In genomic region chr5:91024160-91024559, GRCh38 we compare ENCODE assay signal across 26 cellular contexts.
"Had no signal": no experiment of that assay in that cellular context is flagged by ENCODE, and none has a peak within 500 bp of the region (broad histone marks: within the 10 kb centered on the region; RNA-seq: fewer than 3 reads in every experiment).

No MANE protein-coding gene starts in this region.

- H3K4me3 Mint-ChIP-seq: activated T-cell treated with anti-CD3 and anti-CD28 coated beads, Interleukin-2, amount 50 U/mL, for 24 hours; activated T-helper 17 cell treated with anti-CD3 and anti-CD28 coated beads, Interleukin-2, amount 50 U/mL, for 72 hours; natural killer cell; stimulated activated naive B cell treated with anti-CD40 and anti-IgM and Interleukin-4, amounts not matched to agents 10 μg/mL and 1 μg/mL and 100 μg/mL, for 72 hours; type B pancreatic cell had no signal

- DNase-seq: activated CD8-positive, alpha-beta memory T cell treated with anti-CD3 and anti-CD28 coated beads for 24 hours; activated CD8-positive, alpha-beta memory T cell treated with anti-CD3 and anti-CD28 coated beads, Interleukin-2, amount 50 U/mL, for 4 hours; activated T-cell treated with anti-CD3 and anti-CD28 coated beads, Interleukin-2, amount 50 U/mL, for 24 hours; central memory CD4-positive, alpha-beta T cell; dermis blood vessel endothelial cell; effector CD8-positive, alpha-beta T cell; erythroblast; foreskin keratinocyte; hippocampal formation; kidney glomerular epithelial cell; left ventricle myocardium inferior; mammary epithelial cell; midbrain; natural killer cell; pancreas; sigmoid colon; stimulated activated CD4-positive, alpha-beta T cell treated with anti-CD3 and anti-CD28 coated beads, Interleukin-2, amount 100 ng/mL, for 48 hours; stimulated activated CD8-positive, alpha-beta memory T cell treated with anti-CD3 and anti-CD28 coated beads, Interleukin-4, amount 100 ng/mL, for 48 hours; stimulated activated naive B cell treated with anti-CD40 and anti-IgM and Interleukin-4, amounts not matched to agents 10 μg/mL and 1 μg/mL and 100 μg/mL, for 72 hours; T-helper 1 cell; testis had no signal

- H3K27me3 Mint-ChIP-seq: type B pancreatic cell had no signal

- H3K4me1 Mint-ChIP-seq: activated T-helper 17 cell treated with anti-CD3 and anti-CD28 coated beads, Interleukin-2, amount 50 U/mL, for 72 hours; natural killer cell; stimulated activated naive B cell treated with anti-CD40 and anti-IgM and Interleukin-4, amounts not matched to agents 10 μg/mL and 1 μg/mL and 100 μg/mL, for 72 hours had no signal

- H3K4me3 ChIP-seq: ascending aorta, left ventricle myocardium inferior, pancreas, sigmoid colon, testis had no signal

- H3K27me3 ChIP-seq: ascending aorta, foreskin keratinocyte, neutrophil, pancreas, sigmoid colon, testis had no signal

- H3K27ac Mint-ChIP-seq: activated naive CD4-positive, alpha-beta T cell treated with anti-CD3 and anti-CD28 coated beads, Interleukin-2, amount 50 U/mL, for 72 hours; activated T-cell treated with anti-CD3 and anti-CD28 coated beads, Interleukin-2, amount 50 U/mL, for 24 hours; activated T-helper 17 cell treated with anti-CD3 and anti-CD28 coated beads, Interleukin-2, amount 50 U/mL, for 72 hours; natural killer cell; stimulated activated naive B cell treated with anti-CD40 and anti-IgM and Interleukin-4, amounts not matched to agents 10 μg/mL and 1 μg/mL and 100 μg/mL, for 72 hours; type B pancreatic cell had no signal

- H3K9me3 ChIP-seq: ascending aorta, left ventricle myocardium inferior, neutrophil, pancreas, sigmoid colon, testis had no signal

- ATAC-seq: activated naive CD4-positive, alpha-beta T cell treated with anti-CD3 and anti-CD28 coated beads, Interleukin-2, amount 50 U/mL, for 72 hours; activated T-helper 17 cell treated with anti-CD3 and anti-CD28 coated beads, Interleukin-2, amount 50 U/mL, for 72 hours; foreskin keratinocyte; natural killer cell; pancreas; stimulated activated naive B cell treated with anti-CD40 and anti-IgM and Interleukin-4, amounts not matched to agents 10 μg/mL and 1 μg/mL and 100 μg/mL, for 72 hours had no signal

- H3K36me3 ChIP-seq: ascending aorta, left ventricle myocardium inferior, neutrophil, pancreas, sigmoid colon had no signal

- H3K4me1 ChIP-seq: ascending aorta, left ventricle myocardium inferior, testis had no signal

- H3K36me3 Mint-ChIP-seq: activated naive CD4-positive, alpha-beta T cell treated with anti-CD3 and anti-CD28 coated beads, Interleukin-2, amount 50 U/mL, for 72 hours; natural killer cell; stimulated activated naive B cell treated with anti-CD40 and anti-IgM and Interleukin-4, amounts not matched to agents 10 μg/mL and 1 μg/mL and 100 μg/mL, for 72 hours; type B pancreatic cell had no signal

- H3K27ac ChIP-seq: ascending aorta, foreskin keratinocyte, left ventricle myocardium inferior, neutrophil, pancreas, testis had no signal

- H3K9me3 Mint-ChIP-seq: activated naive CD4-positive, alpha-beta T cell treated with anti-CD3 and anti-CD28 coated beads, Interleukin-2, amount 50 U/mL, for 72 hours; activated T-cell treated with anti-CD3 and anti-CD28 coated beads, Interleukin-2, amount 50 U/mL, for 24 hours; activated T-helper 17 cell treated with anti-CD3 and anti-CD28 coated beads, Interleukin-2, amount 50 U/mL, for 72 hours; natural killer cell; stimulated activated naive B cell treated with anti-CD40 and anti-IgM and Interleukin-4, amounts not matched to agents 10 μg/mL and 1 μg/mL and 100 μg/mL, for 72 hours; type B pancreatic cell had no signal
